In genomic region chr22:29873943-29874342, GRCh38 we compare ENCODE assay signal across 19 cellular contexts. TPM values are rescaled to one million over a fixed set of nuclear protein-coding genes. Genes with fewer than 3 reads are reported as not detected.
DNase-seq lines count a peak whose midpoint lies in the region; ATAC-seq, FAIRE-seq and TF ChIP-seq lines count a peak whose summit lies in the region.
"Had no signal": no experiment of that assay in that cellular context is flagged by ENCODE, and none has a peak within 500 bp of the region (broad histone marks: within the 10 kb centered on the region; RNA-seq: fewer than 3 reads in every experiment).

No MANE protein-coding gene starts in this region.

- no peaks in the 10 kb centered on the region for H3K9me3 Mint-ChIP-seq in naive thymus-derived CD8-positive, alpha-beta T cell
- no peaks in the 10 kb centered on the region; the same call in 2 of the 3 replicates for H3K9me3 Mint-ChIP-seq in GM23338
- H3K9me3 Mint-ChIP-seq: T-cell had no signal

- no peaks in the 10 kb centered on the region for H3K36me3 Mint-ChIP-seq in naive thymus-derived CD8-positive, alpha-beta T cell
- no peaks in the 10 kb centered on the region for H3K36me3 Mint-ChIP-seq in GM23338 (ENCODE audit: low read depth)
- H3K36me3 Mint-ChIP-seq: T-cell had no signal

- H3K27ac Mint-ChIP-seq in naive thymus-derived CD8-positive, alpha-beta T cell: peak overlapping the region in 1 of 10 donors; percentile 41
- no peak overlapping the region for H3K27ac Mint-ChIP-seq in GM23338
- H3K27ac Mint-ChIP-seq: T-cell had no signal

- H3K9me2 ChIP-seq in MM.1S (replicated peaks; ENCODE audit: insufficient read depth, low read length) (no peaks in the 10 kb centered on the region), GM23338 (ENCODE audit: insufficient read depth) (no peaks in the 10 kb centered on the region)
- H3K9me2 ChIP-seq: SK-N-SH had no signal

- ATAC-seq in naive thymus-derived CD8-positive, alpha-beta T cell: no peak
- no peak for ATAC-seq in GM23338
- ATAC-seq: T-cell had no signal

- POLR2A ChIA-PET in naive thymus-derived CD8-positive, alpha-beta T cell (lab: Charles Lee): no interaction called here

- DNase-seq in GM12865 (ENCODE audit: low read depth) (peak; percentile 14), MM.1S (peak; percentile 67), bronchial epithelial cell (ENCODE audit: low read depth) (peak; percentile 55), urothelium cell line (ENCODE audit: low spot score) (no peak), GM23338 (ENCODE audit: low spot score) (no peak), DMS 273 (lab: John Stamatoyannopoulos, UW; ENCODE audit: unreplicated experiment) (no peak)
- no peak for DNase-seq in naive thymus-derived CD8-positive, alpha-beta T cell
- DNase-seq: ACHN; H7; KBM-7; NCI-H1092 treated with DMSO at 0.1 percent for 48 hours; NCI-H146; NCI-H2029 treated with DMSO at 0.1 percent for 48 hours; NK-92 treated with Interleukin-12 subunit alpha and Interleukin-12 subunit beta, amount 100 ng/mL, for 24 hours; SHP77; SK-N-SH; T-cell had no signal

- H3F3A ChIP-seq in MM.1S (ENCODE audit: insufficient read depth, low read length) (no peaks in the 10 kb centered on the region; the same call in 1 of the 2 replicates), GM23338 (replicated peaks; ENCODE audit: low read depth) (no peaks in the 10 kb centered on the region)

- H3K27ac ChIP-seq in MM.1S (ENCODE audit: low read length) (peak overlapping the region; percentile 9; the same call in 1 of the 2 replicates), GM23338 (ENCODE audit: low read depth) (no peak overlapping the region)

- H4K20me1 ChIP-seq in MM.1S (ENCODE audit: insufficient read depth, low read length) (no peaks in the 10 kb centered on the region), GM23338 (replicated peaks; ENCODE audit: insufficient read depth) (no peaks in the 10 kb centered on the region)

- peaks cover 0 to 3% (median 0%) of the 10 kb centered on the region in 5 donors for H3K27me3 Mint-ChIP-seq in naive thymus-derived CD8-positive, alpha-beta T cell
- peaks cover 2% of the 10 kb centered on the region for H3K27me3 Mint-ChIP-seq in GM23338 (ENCODE audit: insufficient read depth, low read depth, poor library complexity)

- H3K4me3 ChIP-seq in GM12865 (ENCODE audit: low read depth, low read length) (no peak overlapping the region), MM.1S (ENCODE audit: low read length) (no peak overlapping the region), bronchial epithelial cell (ENCODE audit: low read depth, low read length) (no peak overlapping the region), GM23338 (no peak overlapping the region)

- H3K4me1 ChIP-seq in MM.1S (ENCODE audit: low read length) (peaks cover 12% of the 10 kb centered on the region; the same call in 1 of the 2 replicates), GM23338 (ENCODE audit: insufficient read depth) (peaks cover 6% of the 10 kb centered on the region)

- H3K79me2 ChIP-seq in MM.1S (ENCODE audit: low read length): no peaks in the 10 kb centered on the region
- H3K79me2 ChIP-seq in GM23338 (replicated peaks; ENCODE audit: insufficient read depth): no peaks in the 10 kb centered on the region

- peaks cover 0 to 8% (median 7%) of the 10 kb centered on the region in 4 donors for H3K4me1 Mint-ChIP-seq in naive thymus-derived CD8-positive, alpha-beta T cell
- H3K4me1 Mint-ChIP-seq in GM23338: peaks cover 19% of the 10 kb centered on the region

- H3K9me3 ChIP-seq in MM.1S (replicated peaks; ENCODE audit: insufficient read depth, low read length): no peaks in the 10 kb centered on the region
- H3K9me3 ChIP-seq: SK-N-SH had no signal

- H3K27me3 ChIP-seq in MM.1S (replicated peaks; ENCODE audit: insufficient read depth, low read length): no peaks in the 10 kb centered on the region
- H3K27me3 ChIP-seq in bronchial epithelial cell (ENCODE audit: control insufficient read depth, insufficient read depth, low read length): no peaks in the 10 kb centered on the region
- no peaks in the 10 kb centered on the region for H3K27me3 ChIP-seq in GM23338 (ENCODE audit: insufficient read depth)

- H3K4me2 ChIP-seq in MM.1S (ENCODE audit: low read depth, low read length) (peak overlapping the region; percentile 40), GM23338 (no peak overlapping the region)
- H3K4me2 ChIP-seq: SK-N-SH had no signal

- H2AFZ ChIP-seq in MM.1S (ENCODE audit: low read length) (no peak overlapping the region), GM23338 (no peak overlapping the region)

- TF ChIP-seq CTCF in GM12865 (IDR thresholded peaks at IDR 0.05; ENCODE audit: insufficient read depth, low read depth, low read length, missing control alignments): no peak
- no peak for TF ChIP-seq CTCF in MM.1S (IDR thresholded peaks at IDR 0.05; ENCODE audit: low read length)
- TF ChIP-seq CTCF in bronchial epithelial cell (IDR thresholded peaks at IDR 0.05; ENCODE audit: insufficient read depth, low read length, severe bottlenecking): no peak
- no peak for TF ChIP-seq CTCF in GM23338 (conservative IDR thresholded peaks at IDR 0.05; ENCODE audit: low read depth in 2 of 2)

- no peak for FAIRE-seq in bronchial epithelial cell (lab: Jason Lieb, UNC)
- FAIRE-seq in urothelium cell line (lab: Jason Lieb, UNC): peak; percentile 5
- FAIRE-seq: GM12892, RCC 7860 had no signal

- H3K4me3 Mint-ChIP-seq in naive thymus-derived CD8-positive, alpha-beta T cell: no peak overlapping the region
- H3K4me3 Mint-ChIP-seq in GM23338: no peak overlapping the region
- H3K4me3 Mint-ChIP-seq: T-cell had no signal

- H3K9ac ChIP-seq in MM.1S (ENCODE audit: low read length): no peak overlapping the region
- H3K9ac ChIP-seq: SK-N-SH had no signal

- no peaks in the 10 kb centered on the region for H3K36me3 ChIP-seq in MM.1S (replicated peaks; ENCODE audit: insufficient read depth, low read length)
- no peaks in the 10 kb centered on the region for H3K36me3 ChIP-seq in bronchial epithelial cell (ENCODE audit: control insufficient read depth, insufficient read depth, low read length)
- H3K36me3 ChIP-seq in GM23338 (ENCODE audit: insufficient read depth): no peaks in the 10 kb centered on the region

TF ChIP-seq in GM23338, 12 proteins besides CTCF, POLR2A, EP300 and RAD21:
- TF ChIP-seq NANOG (IDR thresholded peaks at IDR 0.05; ENCODE audit: borderline replicate concordance) (no peak), CREB1 (CRISPR knock-in tag; IDR thresholded peaks at IDR 0.05; ENCODE audit: low read depth) (no peak), EZH2 (IDR thresholded peaks at IDR 0.05; ENCODE audit: low read depth, unreplicated experiment) (no peak), STAT1 (IDR thresholded peaks at IDR 0.05; ENCODE audit: unreplicated experiment) (no peak)

RNA-seq across cellular contexts. Expression of gene MTMR3, which starts 9.0 kb away (rescaled TPM):
- total RNA-seq in bronchial epithelial cell: 30.3 and 32.3 TPM in 2 replicates
- 10 to 100 TPM; 61.4 to 68.7 TPM for total RNA-seq in naive thymus-derived CD8-positive, alpha-beta T cell
- 10 to 100 TPM; 13.4 to 20.9 (median 14.9) TPM for polyA plus RNA-seq in naive thymus-derived CD8-positive, alpha-beta T cell
- total RNA-seq in GM23338 (2014; rRNA removed; shearing (Covaris generic)): 25.8 and 27.4 TPM in 2 replicates
- polyA plus RNA-seq in GM23338 (2016; fragmentation: Nextera tagmentation; extraction: Ambion mirVana): 4.4 and 5.2 TPM in 2 replicates

RNA-seq across cellular contexts. Expression of gene ASCC2, which starts 35.9 kb away (rescaled TPM):
- total RNA-seq in bronchial epithelial cell: 26.1 and 35.1 TPM in 2 replicates
- 10 to 100 TPM; 86.5 to 87.7 TPM for total RNA-seq in naive thymus-derived CD8-positive, alpha-beta T cell
- 10 to 100 TPM; 41.2 to 72.7 (median 55.0) TPM for polyA plus RNA-seq in naive thymus-derived CD8-positive, alpha-beta T cell
- 30.5 and 32.4 TPM in 2 replicates for total RNA-seq in GM23338 (2014; rRNA removed; shearing (Covaris generic))
- polyA plus RNA-seq in GM23338 (2016; fragmentation: Nextera tagmentation; extraction: Ambion mirVana): 31.3 and 34.6 TPM in 2 replicates

Comparison
In these comparisons a context has a peak if more than half of its experiments do, and no peak if none do; other contexts are left out.
1. DNase-seq: peak in GM12865 (single experiment), MM.1S (single experiment) and bronchial epithelial cell (single experiment); none in urothelium cell line (single experiment), naive thymus-derived CD8-positive, alpha-beta T cell (0 of 10), GM23338 (single experiment) and DMS 273 (single experiment).